ENCODE assay signal across 8 cellular contexts in genomic region chr2:237715459-237715947, GRCh38.
DNase-seq lines count a peak whose midpoint lies in the region; ATAC-seq and TF ChIP-seq lines count a peak whose summit lies in the region.

No MANE protein-coding gene starts in this region.

- H3K9ac ChIP-seq in trophoblast cell (ENCODE audit: low read length) = no peak overlapping the region

- TF ChIP-seq CTCF in heart right ventricle (IDR thresholded peaks at IDR 0.05) = no peak

- H2AFZ ChIP-seq in trophoblast cell (ENCODE audit: insufficient read depth, low read length, poor library complexity) = peak overlapping the region; percentile 5

- peak overlapping the region; percentile 6 for H3K4ac ChIP-seq in trophoblast cell (ENCODE audit: low read depth, low read length)

- H3K36me3 ChIP-seq in SJSA1 (peaks cover 35% of the 10 kb centered on the region), heart right ventricle (peaks cover 0 to 50% (median 0%) of the 10 kb centered on the region in 9 donors), trophoblast cell (ENCODE audit: control insufficient read depth in 1 of 2, insufficient read depth in 2 of 2, low read length in 2 of 2) (peaks cover 9 to 10% of the 10 kb centered on the region in 2 experiments)

- peaks cover 2% of the 10 kb centered on the region for H3K79me2 ChIP-seq in trophoblast cell (ENCODE audit: control insufficient read depth, insufficient read depth, low read length, poor library complexity)

- no peak overlapping the region for H3K23ac ChIP-seq in trophoblast cell (ENCODE audit: low read length)

- peaks cover 4% of the 10 kb centered on the region for H3K79me1 ChIP-seq in trophoblast cell (ENCODE audit: low read length)

- no peak overlapping the region for H2BK5ac ChIP-seq in trophoblast cell (ENCODE audit: low read depth, low read length, poor library complexity)

- intact Hi-C loops in heart right ventricle (cut with DNase I) = no loop called here

- peak overlapping the region; percentile 17 for H4K8ac ChIP-seq in trophoblast cell (ENCODE audit: low read depth, low read length)

- peak overlapping the region; percentile 20; the same call in 1 of the 2 replicates for H3K27ac ChIP-seq in SJSA1
- H3K27ac ChIP-seq in heart right ventricle = peak overlapping the region; percentile 14 to 92 (median 80)
- peak overlapping the region; percentile 51 for H3K27ac ChIP-seq in trophoblast cell (ENCODE audit: low read depth, low read length)

- no peaks in the 10 kb centered on the region for H3K27me3 ChIP-seq in SJSA1 (replicated peaks)
- H3K27me3 ChIP-seq in heart right ventricle = no peaks in the 10 kb centered on the region
- no peaks in the 10 kb centered on the region for H3K27me3 ChIP-seq in trophoblast cell (ENCODE audit: insufficient read depth, low read length)

- H3K9me3 ChIP-seq in SJSA1 (replicated peaks) (no peaks in the 10 kb centered on the region), heart right ventricle (no peaks in the 10 kb centered on the region), trophoblast cell (ENCODE audit: insufficient read depth, low read depth, low read length) (no peaks in the 10 kb centered on the region)

- H4K91ac ChIP-seq in trophoblast cell (ENCODE audit: low read depth, low read length) = no peak overlapping the region

- no peak overlapping the region for H2AK5ac ChIP-seq in trophoblast cell (ENCODE audit: low read length)

- peak overlapping the region; percentile 26 for H3K4me2 ChIP-seq in trophoblast cell (ENCODE audit: low read length)

- H3K18ac ChIP-seq in trophoblast cell (ENCODE audit: low read length) = no peak overlapping the region

- H3K4me3 ChIP-seq in SJSA1 (no peak overlapping the region), heart right ventricle (peak overlapping the region in 8 of 10 donors; percentile 1 to 40 (median 26)), trophoblast cell (ENCODE audit: low read depth, low read length) (no peak overlapping the region)

- no peak overlapping the region for H2BK12ac ChIP-seq in trophoblast cell (ENCODE audit: low read length)

- 6 to 13% methylated on average over 13 of the region's 13 CpGs for WGBS in heart right ventricle, 2 donors
- no CpG with 5 or more reads among the region's 13 CpGs for WGBS in trophoblast cell (ENCODE audit: extremely low coverage, insufficient coverage, insufficient read length)

- peak; percentile 43 for DNase-seq in COLO668 (lab: John Stamatoyannopoulos, UW; ENCODE audit: unreplicated experiment)
- no peak for DNase-seq in SJSA1 (ENCODE audit: low read depth in 1 of 2, low spot score in 2 of 2)
- DNase-seq in heart right ventricle = no peak
- DNase-seq in trophoblast cell = peak; percentile 95 to 96
- DNase-seq in medulla oblongata (ENCODE audit: extremely low spot score) = no peak
- no peak for DNase-seq in NCI-H146 treated with DMSO at 0.1 percent for 48 hours (lab: John Stamatoyannopoulos, UW; ENCODE audit: unreplicated experiment)
- no peak for DNase-seq in NCI-H526 treated with DMSO at 0.1 percent for 48 hours (lab: John Stamatoyannopoulos, UW)
- no peak for DNase-seq in COLO829 (ENCODE audit: low spot score)

- H4K12ac ChIP-seq in trophoblast cell (ENCODE audit: low read depth, low read length) = no peak overlapping the region

- peak; percentile 56 to 78 (median 64) for ATAC-seq in heart right ventricle

- H3K4me1 ChIP-seq in SJSA1 (replicated peaks) = peaks cover 29% of the 10 kb centered on the region
- H3K4me1 ChIP-seq in heart right ventricle = peaks cover 8 to 79% (median 60%) of the 10 kb centered on the region in 9 donors
- H3K4me1 ChIP-seq in trophoblast cell (ENCODE audit: control insufficient read depth in 1 of 2, insufficient read depth in 2 of 2, low read length in 2 of 2) = peaks cover 17 to 23% of the 10 kb centered on the region in 2 experiments

- H3K14ac ChIP-seq in trophoblast cell (ENCODE audit: low read length) = no peak overlapping the region

- H2BK120ac ChIP-seq in trophoblast cell (ENCODE audit: insufficient read depth, low read length, poor library complexity) = no peak overlapping the region

Comparison
In these comparisons a context has a peak if more than half of its experiments do, and no peak if none do; other contexts are left out.
1. DNase-seq: peak in COLO668 (single experiment) and trophoblast cell (2 of 2); none in SJSA1 (0 of 2), heart right ventricle (0 of 2), medulla oblongata (single experiment), NCI-H146 treated with DMSO at 0.1 percent for 48 hours (single experiment), NCI-H526 treated with DMSO at 0.1 percent for 48 hours (single experiment) and COLO829 (single experiment).
2. H3K27ac ChIP-seq: peak in every context shown above with its lines; median percentile 80 in heart right ventricle; 51 in trophoblast cell; 20 in SJSA1.
3. H3K4me3 ChIP-seq: peak in heart right ventricle (8 of 10); none in SJSA1 (single experiment) and trophoblast cell (single experiment).